In the genomic region with DNA sequence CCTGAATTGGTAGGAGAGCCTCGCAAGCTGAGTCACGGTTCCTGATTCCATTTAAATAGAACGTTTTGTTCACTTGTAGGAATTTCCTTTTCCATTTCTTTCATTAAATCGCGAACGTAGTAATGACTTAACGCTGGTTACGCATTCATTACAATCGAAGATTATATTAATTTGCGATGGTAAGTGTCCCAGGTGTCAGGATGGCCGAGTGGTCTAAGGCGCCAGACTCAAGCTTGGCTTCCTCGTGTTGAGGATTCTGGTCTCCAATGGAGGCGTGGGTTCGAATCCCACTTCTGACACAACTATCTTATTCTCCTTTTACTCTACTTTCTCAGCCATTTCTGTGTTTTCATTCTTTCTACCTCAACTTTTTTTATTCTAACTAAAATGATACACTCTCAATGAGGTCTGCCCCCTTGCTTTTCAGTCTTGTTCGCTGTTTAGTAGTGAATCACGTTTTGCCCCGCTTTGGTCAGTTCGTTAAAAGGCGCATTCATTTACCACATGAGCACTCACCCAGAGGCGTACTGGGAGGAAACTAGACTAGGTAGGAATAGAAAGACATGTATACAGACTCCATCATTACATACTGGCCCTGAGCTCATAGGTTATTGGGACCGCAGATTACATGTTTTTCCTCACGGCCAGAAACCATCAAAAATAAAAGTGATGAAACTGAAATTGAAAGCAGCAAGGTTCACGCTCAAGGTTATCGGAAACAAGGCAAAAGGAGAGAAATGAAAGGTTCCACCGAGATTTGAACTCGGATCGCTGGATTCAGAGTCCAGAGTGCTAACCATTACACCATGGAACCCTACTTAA, we compare ENCODE assay signal across 1 cellular context.
TF ChIP-seq lines count a peak whose summit lies in the region.

No MANE protein-coding gene starts in this region.

TF ChIP-seq in K562, 482 proteins besides CTCF, POLR2A, EP300 and RAD21 (continued from another document and continues in another):
- TF ChIP-seq, protein P1, sequence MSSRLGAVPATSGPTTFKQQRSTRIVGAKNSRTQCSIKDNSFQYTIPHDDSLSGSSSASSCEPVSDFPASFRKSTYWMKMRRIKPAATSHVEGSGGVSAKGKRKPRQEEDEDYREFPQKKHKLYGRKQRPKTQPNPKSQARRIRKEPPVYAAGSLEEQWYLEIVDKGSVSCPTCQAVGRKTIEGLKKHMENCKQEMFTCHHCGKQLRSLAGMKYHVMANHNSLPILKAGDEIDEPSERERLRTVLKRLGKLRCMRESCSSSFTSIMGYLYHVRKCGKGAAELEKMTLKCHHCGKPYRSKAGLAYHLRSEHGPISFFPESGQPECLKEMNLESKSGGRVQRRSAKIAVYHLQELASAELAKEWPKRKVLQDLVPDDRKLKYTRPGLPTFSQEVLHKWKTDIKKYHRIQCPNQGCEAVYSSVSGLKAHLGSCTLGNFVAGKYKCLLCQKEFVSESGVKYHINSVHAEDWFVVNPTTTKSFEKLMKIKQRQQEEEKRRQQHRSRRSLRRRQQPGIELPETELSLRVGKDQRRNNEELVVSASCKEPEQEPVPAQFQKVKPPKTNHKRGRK (tag; IDR thresholded peaks at IDR 0.05), result no peak
- peak; percentile 81; the same call in 1 of the 2 replicates for TF ChIP-seq RFX5 (IDR thresholded peaks at IDR 0.05; ENCODE audit: low read depth, low read length)
- TF ChIP-seq, protein P2, sequence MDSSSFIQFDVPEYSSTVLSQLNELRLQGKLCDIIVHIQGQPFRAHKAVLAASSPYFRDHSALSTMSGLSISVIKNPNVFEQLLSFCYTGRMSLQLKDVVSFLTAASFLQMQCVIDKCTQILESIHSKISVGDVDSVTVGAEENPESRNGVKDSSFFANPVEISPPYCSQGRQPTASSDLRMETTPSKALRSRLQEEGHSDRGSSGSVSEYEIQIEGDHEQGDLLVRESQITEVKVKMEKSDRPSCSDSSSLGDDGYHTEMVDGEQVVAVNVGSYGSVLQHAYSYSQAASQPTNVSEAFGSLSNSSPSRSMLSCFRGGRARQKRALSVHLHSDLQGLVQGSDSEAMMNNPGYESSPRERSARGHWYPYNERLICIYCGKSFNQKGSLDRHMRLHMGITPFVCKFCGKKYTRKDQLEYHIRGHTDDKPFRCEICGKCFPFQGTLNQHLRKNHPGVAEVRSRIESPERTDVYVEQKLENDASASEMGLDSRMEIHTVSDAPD (CRISPR knock-in tag; IDR thresholded peaks at IDR 0.05), result no peak
- TF ChIP-seq, protein P3, sequence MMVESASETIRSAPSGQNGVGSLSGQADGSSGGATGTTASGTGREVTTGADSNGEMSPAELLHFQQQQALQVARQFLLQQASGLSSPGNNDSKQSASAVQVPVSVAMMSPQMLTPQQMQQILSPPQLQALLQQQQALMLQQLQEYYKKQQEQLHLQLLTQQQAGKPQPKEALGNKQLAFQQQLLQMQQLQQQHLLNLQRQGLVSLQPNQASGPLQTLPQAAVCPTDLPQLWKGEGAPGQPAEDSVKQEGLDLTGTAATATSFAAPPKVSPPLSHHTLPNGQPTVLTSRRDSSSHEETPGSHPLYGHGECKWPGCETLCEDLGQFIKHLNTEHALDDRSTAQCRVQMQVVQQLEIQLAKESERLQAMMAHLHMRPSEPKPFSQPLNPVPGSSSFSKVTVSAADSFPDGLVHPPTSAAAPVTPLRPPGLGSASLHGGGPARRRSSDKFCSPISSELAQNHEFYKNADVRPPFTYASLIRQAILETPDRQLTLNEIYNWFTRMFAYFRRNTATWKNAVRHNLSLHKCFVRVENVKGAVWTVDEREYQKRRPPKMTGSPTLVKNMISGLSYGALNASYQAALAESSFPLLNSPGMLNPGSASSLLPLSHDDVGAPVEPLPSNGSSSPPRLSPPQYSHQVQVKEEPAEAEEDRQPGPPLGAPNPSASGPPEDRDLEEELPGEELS (CRISPR knock-in tag; IDR thresholded peaks at IDR 0.05; ENCODE audit: borderline replicate concordance), result no peak
- TF ChIP-seq, protein P4, sequence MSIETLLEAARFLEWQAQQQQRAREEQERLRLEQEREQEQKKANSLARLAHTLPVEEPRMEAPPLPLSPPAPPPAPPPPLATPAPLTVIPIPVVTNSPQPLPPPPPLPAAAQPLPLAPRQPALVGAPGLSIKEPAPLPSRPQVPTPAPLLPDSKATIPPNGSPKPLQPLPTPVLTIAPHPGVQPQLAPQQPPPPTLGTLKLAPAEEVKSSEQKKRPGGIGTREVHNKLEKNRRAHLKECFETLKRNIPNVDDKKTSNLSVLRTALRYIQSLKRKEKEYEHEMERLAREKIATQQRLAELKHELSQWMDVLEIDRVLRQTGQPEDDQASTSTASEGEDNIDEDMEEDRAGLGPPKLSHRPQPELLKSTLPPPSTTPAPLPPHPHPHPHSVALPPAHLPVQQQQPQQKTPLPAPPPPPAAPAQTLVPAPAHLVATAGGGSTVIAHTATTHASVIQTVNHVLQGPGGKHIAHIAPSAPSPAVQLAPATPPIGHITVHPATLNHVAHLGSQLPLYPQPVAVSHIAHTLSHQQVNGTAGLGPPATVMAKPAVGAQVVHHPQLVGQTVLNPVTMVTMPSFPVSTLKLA (conservative IDR thresholded peaks at IDR 0.05), result peak; percentile 78 to 86
- peak; percentile 44; the same call in 1 of the 2 replicates for TF ChIP-seq NR2C1 (IDR thresholded peaks at IDR 0.05)
- TF ChIP-seq NR2C1 (tag; IDR thresholded peaks at IDR 0.05), result no peak; the same call in none of the 2 replicates
- TF ChIP-seq, protein P5, sequence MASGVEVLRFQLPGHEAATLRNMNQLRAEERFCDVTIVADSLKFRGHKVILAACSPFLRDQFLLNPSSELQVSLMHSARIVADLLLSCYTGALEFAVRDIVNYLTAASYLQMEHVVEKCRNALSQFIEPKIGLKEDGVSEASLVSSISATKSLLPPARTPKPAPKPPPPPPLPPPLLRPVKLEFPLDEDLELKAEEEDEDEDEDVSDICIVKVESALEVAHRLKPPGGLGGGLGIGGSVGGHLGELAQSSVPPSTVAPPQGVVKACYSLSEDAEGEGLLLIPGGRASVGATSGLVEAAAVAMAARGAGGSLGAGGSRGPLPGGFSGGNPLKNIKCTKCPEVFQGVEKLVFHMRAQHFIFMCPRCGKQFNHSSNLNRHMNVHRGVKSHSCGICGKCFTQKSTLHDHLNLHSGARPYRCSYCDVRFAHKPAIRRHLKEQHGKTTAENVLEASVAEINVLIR (CRISPR knock-in tag; IDR thresholded peaks at IDR 0.05), result no peak
- peak; percentile 83 for TF ChIP-seq HNRNPLL (IDR thresholded peaks at IDR 0.05; ENCODE audit: low read depth, low read length, poor library complexity, severe bottlenecking)
- TF ChIP-seq NBN (IDR thresholded peaks at IDR 0.05; ENCODE audit: low read depth), result peak; percentile 92
- TF ChIP-seq SREBF2 (CRISPR knock-in tag; IDR thresholded peaks at IDR 0.05), result no peak
- TF ChIP-seq, protein P6, sequence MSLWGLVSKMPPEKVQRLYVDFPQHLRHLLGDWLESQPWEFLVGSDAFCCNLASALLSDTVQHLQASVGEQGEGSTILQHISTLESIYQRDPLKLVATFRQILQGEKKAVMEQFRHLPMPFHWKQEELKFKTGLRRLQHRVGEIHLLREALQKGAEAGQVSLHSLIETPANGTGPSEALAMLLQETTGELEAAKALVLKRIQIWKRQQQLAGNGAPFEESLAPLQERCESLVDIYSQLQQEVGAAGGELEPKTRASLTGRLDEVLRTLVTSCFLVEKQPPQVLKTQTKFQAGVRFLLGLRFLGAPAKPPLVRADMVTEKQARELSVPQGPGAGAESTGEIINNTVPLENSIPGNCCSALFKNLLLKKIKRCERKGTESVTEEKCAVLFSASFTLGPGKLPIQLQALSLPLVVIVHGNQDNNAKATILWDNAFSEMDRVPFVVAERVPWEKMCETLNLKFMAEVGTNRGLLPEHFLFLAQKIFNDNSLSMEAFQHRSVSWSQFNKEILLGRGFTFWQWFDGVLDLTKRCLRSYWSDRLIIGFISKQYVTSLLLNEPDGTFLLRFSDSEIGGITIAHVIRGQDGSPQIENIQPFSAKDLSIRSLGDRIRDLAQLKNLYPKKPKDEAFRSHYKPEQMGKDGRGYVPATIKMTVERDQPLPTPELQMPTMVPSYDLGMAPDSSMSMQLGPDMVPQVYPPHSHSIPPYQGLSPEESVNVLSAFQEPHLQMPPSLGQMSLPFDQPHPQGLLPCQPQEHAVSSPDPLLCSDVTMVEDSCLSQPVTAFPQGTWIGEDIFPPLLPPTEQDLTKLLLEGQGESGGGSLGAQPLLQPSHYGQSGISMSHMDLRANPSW (CRISPR knock-in tag; IDR thresholded peaks at IDR 0.05), result no peak; the same call in 1 of the 2 replicates
- peak; percentile 81 to 91; a peak in 3 of 4 replicates for TF ChIP-seq ARNT (IDR thresholded peaks at IDR 0.05)
- peak in 1 of 2 experiments; percentile 88; a peak in 3 of 4 replicates for TF ChIP-seq CSDE1 (IDR thresholded peaks at IDR 0.05)
- TF ChIP-seq, protein P7, sequence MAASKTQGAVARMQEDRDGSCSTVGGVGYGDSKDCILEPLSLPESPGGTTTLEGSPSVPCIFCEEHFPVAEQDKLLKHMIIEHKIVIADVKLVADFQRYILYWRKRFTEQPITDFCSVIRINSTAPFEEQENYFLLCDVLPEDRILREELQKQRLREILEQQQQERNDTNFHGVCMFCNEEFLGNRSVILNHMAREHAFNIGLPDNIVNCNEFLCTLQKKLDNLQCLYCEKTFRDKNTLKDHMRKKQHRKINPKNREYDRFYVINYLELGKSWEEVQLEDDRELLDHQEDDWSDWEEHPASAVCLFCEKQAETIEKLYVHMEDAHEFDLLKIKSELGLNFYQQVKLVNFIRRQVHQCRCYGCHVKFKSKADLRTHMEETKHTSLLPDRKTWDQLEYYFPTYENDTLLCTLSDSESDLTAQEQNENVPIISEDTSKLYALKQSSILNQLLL (CRISPR knock-in tag; IDR thresholded peaks at IDR 0.05; ENCODE audit: borderline replicate concordance), result no peak
- peak; percentile 67; the same call in 1 of the 2 replicates for TF ChIP-seq PHF21A (IDR thresholded peaks at IDR 0.05; ENCODE audit: borderline replicate concordance, low read depth)
- TF ChIP-seq, protein P8, sequence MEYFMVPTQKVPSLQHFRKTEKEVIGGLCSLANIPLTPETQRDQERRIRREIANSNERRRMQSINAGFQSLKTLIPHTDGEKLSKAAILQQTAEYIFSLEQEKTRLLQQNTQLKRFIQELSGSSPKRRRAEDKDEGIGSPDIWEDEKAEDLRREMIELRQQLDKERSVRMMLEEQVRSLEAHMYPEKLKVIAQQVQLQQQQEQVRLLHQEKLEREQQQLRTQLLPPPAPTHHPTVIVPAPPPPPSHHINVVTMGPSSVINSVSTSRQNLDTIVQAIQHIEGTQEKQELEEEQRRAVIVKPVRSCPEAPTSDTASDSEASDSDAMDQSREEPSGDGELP (CRISPR knock-in tag; IDR thresholded peaks at IDR 0.05; ENCODE audit: borderline replicate concordance), result peak; percentile 51; the same call in 1 of the 2 replicates
- TF ChIP-seq BRF1 (IDR thresholded peaks at IDR 0.05; ENCODE audit: borderline replicate concordance, extremely low read depth, insufficient read length), result peak; percentile 84
- TF ChIP-seq ZBTB8A (IDR thresholded peaks at IDR 0.05; ENCODE audit: partially characterized antibody), result peak; percentile 90
- TF ChIP-seq ZNF507 (tag; conservative IDR thresholded peaks at IDR 0.05), result no peak
- peak; percentile 27; the same call in 1 of the 2 replicates for TF ChIP-seq MAFF (IDR thresholded peaks at IDR 0.05; ENCODE audit: low read length)
- peak; percentile 100 for TF ChIP-seq POLR2H (tag; IDR thresholded peaks at IDR 0.05; ENCODE audit: low read depth)
- no peak for TF ChIP-seq ZFX (CRISPR knock-in tag; IDR thresholded peaks at IDR 0.05)
- peak; percentile 9 to 54; a peak in 3 of 4 replicates for TF ChIP-seq TRIM24 (IDR thresholded peaks at IDR 0.05)
- no peak for TF ChIP-seq ZNF324 (CRISPR knock-in tag; IDR thresholded peaks at IDR 0.05)
- no peak for TF ChIP-seq PURB (CRISPR knock-in tag; IDR thresholded peaks at IDR 0.05; ENCODE audit: low read depth)
- TF ChIP-seq JUNB (CRISPR knock-in tag; conservative IDR thresholded peaks at IDR 0.05), result no peak
- TF ChIP-seq MCM2 (IDR thresholded peaks at IDR 0.05; ENCODE audit: low read depth), result no peak
- TF ChIP-seq GTF2A2 (tag; IDR thresholded peaks at IDR 0.05), result no peak
- TF ChIP-seq, protein P9, sequence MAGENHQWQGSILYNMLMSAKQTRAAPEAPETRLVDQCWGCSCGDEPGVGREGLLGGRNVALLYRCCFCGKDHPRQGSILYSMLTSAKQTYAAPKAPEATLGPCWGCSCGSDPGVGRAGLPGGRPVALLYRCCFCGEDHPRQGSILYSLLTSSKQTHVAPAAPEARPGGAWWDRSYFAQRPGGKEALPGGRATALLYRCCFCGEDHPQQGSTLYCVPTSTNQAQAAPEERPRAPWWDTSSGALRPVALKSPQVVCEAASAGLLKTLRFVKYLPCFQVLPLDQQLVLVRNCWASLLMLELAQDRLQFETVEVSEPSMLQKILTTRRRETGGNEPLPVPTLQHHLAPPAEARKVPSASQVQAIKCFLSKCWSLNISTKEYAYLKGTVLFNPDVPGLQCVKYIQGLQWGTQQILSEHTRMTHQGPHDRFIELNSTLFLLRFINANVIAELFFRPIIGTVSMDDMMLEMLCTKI (IDR thresholded peaks at IDR 0.05; ENCODE audit: partially characterized antibody), result no peak
- no peak for TF ChIP-seq ATF1 (CRISPR knock-in tag; IDR thresholded peaks at IDR 0.05)
- peak; percentile 74 for TF ChIP-seq ATF1 (tag; IDR thresholded peaks at IDR 0.05)
- TF ChIP-seq, protein P10, sequence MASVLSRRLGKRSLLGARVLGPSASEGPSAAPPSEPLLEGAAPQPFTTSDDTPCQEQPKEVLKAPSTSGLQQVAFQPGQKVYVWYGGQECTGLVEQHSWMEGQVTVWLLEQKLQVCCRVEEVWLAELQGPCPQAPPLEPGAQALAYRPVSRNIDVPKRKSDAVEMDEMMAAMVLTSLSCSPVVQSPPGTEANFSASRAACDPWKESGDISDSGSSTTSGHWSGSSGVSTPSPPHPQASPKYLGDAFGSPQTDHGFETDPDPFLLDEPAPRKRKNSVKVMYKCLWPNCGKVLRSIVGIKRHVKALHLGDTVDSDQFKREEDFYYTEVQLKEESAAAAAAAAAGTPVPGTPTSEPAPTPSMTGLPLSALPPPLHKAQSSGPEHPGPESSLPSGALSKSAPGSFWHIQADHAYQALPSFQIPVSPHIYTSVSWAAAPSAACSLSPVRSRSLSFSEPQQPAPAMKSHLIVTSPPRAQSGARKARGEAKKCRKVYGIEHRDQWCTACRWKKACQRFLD (CRISPR knock-in tag; IDR thresholded peaks at IDR 0.05), result peak; percentile 81; the same call in 1 of the 2 replicates
- no peak for TF ChIP-seq ZNF212 (CRISPR knock-in tag; IDR thresholded peaks at IDR 0.05)
- TF ChIP-seq ZKSCAN1 (IDR thresholded peaks at IDR 0.05; ENCODE audit: low read depth, low read length), result peak; percentile 76
- peak in 1 of 2 experiments; percentile 89 for TF ChIP-seq NCOA2 (IDR thresholded peaks at IDR 0.05; ENCODE audit: partially characterized antibody in 2 of 2)
- TF ChIP-seq SIN3B (IDR thresholded peaks at IDR 0.05; ENCODE audit: low read depth), result no peak
- TF ChIP-seq LCOR (CRISPR knock-in tag; IDR thresholded peaks at IDR 0.05), result peak; percentile 80; the same call in 1 of the 2 replicates
- TF ChIP-seq FUS (optimal IDR thresholded peaks at IDR 0.05; ENCODE audit: low read depth, low read length), result no peak
- no peak for TF ChIP-seq ZFP36 (IDR thresholded peaks at IDR 0.05; ENCODE audit: low read depth, low read length, partially characterized antibody)
- TF ChIP-seq ZNF143 (CRISPR knock-in tag; IDR thresholded peaks at IDR 0.05), result 0 out of 2 replicates have a peak, but pooled peaks have one; percentile 20
- peak; percentile 77; the same call in 1 of the 2 replicates for TF ChIP-seq BACH1 (tag; IDR thresholded peaks at IDR 0.05)
- peak; percentile 45; the same call in 1 of the 2 replicates for TF ChIP-seq KAT8 (IDR thresholded peaks at IDR 0.05; ENCODE audit: low read depth)
- TF ChIP-seq PTRF (tag; IDR thresholded peaks at IDR 0.05), result no peak
- no peak for TF ChIP-seq PTTG1 (tag; IDR thresholded peaks at IDR 0.05; ENCODE audit: low read depth)
- TF ChIP-seq RBM25 (IDR thresholded peaks at IDR 0.05; ENCODE audit: low read depth, low read length, severe bottlenecking), result peak; percentile 8
